13 cellular contexts compared by ENCODE assay signal in the genomic region with DNA sequence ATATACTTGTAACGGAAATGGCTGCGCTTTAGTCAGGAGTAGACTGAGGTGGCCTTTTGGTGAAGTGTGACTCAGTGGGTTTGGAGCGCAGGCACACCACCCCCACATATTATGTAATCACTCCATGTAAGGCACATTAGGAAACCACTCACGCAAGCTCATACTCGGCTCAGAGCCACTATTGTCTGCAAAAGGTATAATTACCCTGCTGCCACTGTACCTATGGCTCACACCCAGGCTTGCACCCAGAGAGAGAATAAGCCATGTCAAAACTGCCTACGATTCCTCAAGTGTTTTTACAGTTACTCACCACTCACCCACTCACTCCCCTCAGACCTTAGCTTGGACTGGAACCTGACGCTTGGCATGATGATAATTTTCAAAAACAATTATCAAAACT.
DNase-seq lines count a peak whose midpoint lies in the region; ATAC-seq and TF ChIP-seq lines count a peak whose summit lies in the region.
"Had no signal": no experiment of that assay in that cellular context is flagged by ENCODE, and none has a peak within 500 bp of the region (broad histone marks: within the 10 kb centered on the region; RNA-seq: fewer than 3 reads in every experiment).

No MANE protein-coding gene starts in this region.

- CTCF ChIA-PET in AG04450 (lab: Charles Lee) (no interaction called here), IMR-90 (lab: Yijun Ruan, JAX) (interaction anchor here (0.7 kb wide), 1 partner anchor 1187 kb away, joined by 5 read pairs; no protein-coding TSS in a partner anchor)

- H2BK15ac ChIP-seq in IMR-90 (ENCODE audit: low read depth, low read length), result no peak overlapping the region

- H3K27ac ChIP-seq in AG04450 (ENCODE audit: low read depth, low read length) (peak overlapping the region; percentile 59), IMR-90 (ENCODE audit: insufficient read depth, low read length) (no peak overlapping the region), brain microvascular endothelial cell (peak overlapping the region; percentile 47), aorta (ENCODE audit: low read depth in 1 of 2, low read length in 2 of 2) (no peak overlapping the region)
- H3K27ac ChIP-seq: BLaER1 treated with 17β-estradiol and CSF1 and Interleukin-3, amounts not matched to agents 10 nM and 100 nM; tibial artery had no signal

- H4K91ac ChIP-seq in IMR-90 (ENCODE audit: insufficient read depth, low read depth, low read length), result no peak overlapping the region

- no peaks in the 10 kb centered on the region for H3K79me1 ChIP-seq in IMR-90 (ENCODE audit: low read depth in 1 of 2, low read length in 2 of 2)

- in situ Hi-C loops in IMR-90 (cut with MboI; ENCODE audit: low sequenced_read_pairs) (no loop called here), brain microvascular endothelial cell (cut with HindIII; ENCODE audit: low pct_ligation_motif_present, low sequenced_read_pairs) (no loop called here)

- TF ChIP-seq CTCF in AG04450 (IDR thresholded peaks at IDR 0.05; ENCODE audit: low read depth, low read length), result no peak
- TF ChIP-seq CTCF in IMR-90 (conservative IDR thresholded peaks at IDR 0.05; ENCODE audit: low read depth, low read length), result no peak
- no peak for TF ChIP-seq CTCF in brain microvascular endothelial cell (IDR thresholded peaks at IDR 0.05; ENCODE audit: low read depth, low read length, missing control alignments)
- TF ChIP-seq CTCF in kidney epithelial cell (IDR thresholded peaks at IDR 0.05; ENCODE audit: insufficient read depth, low read length, poor library complexity, severe bottlenecking), result no peak

- H4K5ac ChIP-seq in IMR-90 (ENCODE audit: low read depth, low read length), result peak overlapping the region; percentile 20; the same call in 1 of the 2 replicates

- no peak overlapping the region for H3K4me3 ChIP-seq in AG04450 (ENCODE audit: low read depth, low read length)
- H3K4me3 ChIP-seq in IMR-90 (ENCODE audit: insufficient read depth, low read depth, low read length), result no peak overlapping the region
- no peak overlapping the region for H3K4me3 ChIP-seq in brain microvascular endothelial cell (ENCODE audit: low read depth, low read length)
- H3K4me3 ChIP-seq in kidney epithelial cell (ENCODE audit: low read depth, low read length), result no peak overlapping the region
- no peak overlapping the region for H3K4me3 ChIP-seq in aorta (ENCODE audit: low read length in 2 of 2)
- H3K4me3 ChIP-seq: BLaER1 treated with 17β-estradiol and CSF1 and Interleukin-3, amounts not matched to agents 10 nM and 100 nM; tibial artery had no signal

- DNase-seq in AG04450 (ENCODE audit: low read depth, low spot score), result peak; percentile 54
- peak; percentile 85 for DNase-seq in IMR-90
- peak; percentile 93 for DNase-seq in brain microvascular endothelial cell
- peak; percentile 70 for DNase-seq in kidney epithelial cell (ENCODE audit: low read depth)
- DNase-seq in aorta, result no peak
- no peak for DNase-seq in activated naive CD4-positive, alpha-beta T cell treated with Interleukin-2 at 50 U/mL for 16 hours
- DNase-seq in NCI-H2196 treated with DMSO at 0.1 percent for 48 hours (lab: John Stamatoyannopoulos, UW; ENCODE audit: unreplicated experiment), result no peak
- DNase-seq: activated CD8-positive, alpha-beta T cell treated with anti-CD3 and anti-CD28 coated beads, Interleukin-2, amount 10 ng/mL, durations not matched to agents 7 days and 5 days; GF-D8; NCI-H1694; tibial artery had no signal

- H4K8ac ChIP-seq in IMR-90 (ENCODE audit: low read depth in 2 of 2, low read length in 2 of 2), result peak overlapping the region in 1 of 2 experiments; percentile 24; a peak in 1 of 4 replicates

- peak overlapping the region; percentile 11; the same call in 1 of the 2 replicates for H2BK120ac ChIP-seq in IMR-90 (ENCODE audit: low read depth, low read length)

- no peak overlapping the region for H3K4me2 ChIP-seq in IMR-90 (ENCODE audit: low read depth, low read length)
- H3K4me2 ChIP-seq: BLaER1 treated with 17β-estradiol and CSF1 and Interleukin-3, amounts not matched to agents 10 nM and 100 nM had no signal

- ATAC-seq in IMR-90 (ENCODE audit: low read depth) (peak; percentile 64), aorta (ENCODE audit: low FRiP score) (no peak), GM21526 (IDR thresholded peaks at IDR 0.05; ENCODE audit: low FRiP score, unreplicated experiment) (no peak)
- ATAC-seq: activated CD8-positive, alpha-beta T cell treated with anti-CD3 and anti-CD28 coated beads, Interleukin-2, amount 10 ng/mL, durations not matched to agents 7 days and 5 days had no signal

- no peaks in the 10 kb centered on the region for H3K36me3 ChIP-seq in IMR-90 (ENCODE audit: control insufficient read depth, insufficient read depth, low read length)
- no peaks in the 10 kb centered on the region for H3K36me3 ChIP-seq in brain microvascular endothelial cell (replicated peaks)
- H3K36me3 ChIP-seq in kidney epithelial cell (ENCODE audit: control insufficient read depth, insufficient read depth, low read length), result no peaks in the 10 kb centered on the region
- H3K36me3 ChIP-seq in aorta (ENCODE audit: control insufficient read depth in 1 of 2, insufficient read depth in 2 of 2, low read length in 1 of 2), result no peaks in the 10 kb centered on the region
- H3K36me3 ChIP-seq: BLaER1 treated with 17β-estradiol and CSF1 and Interleukin-3, amounts not matched to agents 10 nM and 100 nM; tibial artery had no signal

- H3K18ac ChIP-seq in IMR-90 (ENCODE audit: low read depth, low read length), result no peak overlapping the region

- no peak overlapping the region for H3K14ac ChIP-seq in IMR-90 (replicated peaks; ENCODE audit: low read depth, low read length)

- BruUV-seq in IMR-90 (replicated peaks; lab: Mats Ljungman, UMichigan), result no TSS peak

- intact Hi-C loops in IMR-90 (cut with micrococcal nuclease), result no loop called here
- intact Hi-C loops in aorta (cut with DNase I), result no loop called here

- H2BK5ac ChIP-seq in IMR-90 (ENCODE audit: low read depth, low read length, poor library complexity, severe bottlenecking), result no peak overlapping the region

- TF ChIP-seq POLR2A in IMR-90 (IDR thresholded peaks at IDR 0.05; ENCODE audit: low read depth, low read length), result no peak

- peak overlapping the region; percentile 20 for H2BK20ac ChIP-seq in IMR-90 (ENCODE audit: low read depth, low read length)

- H3K27me3 ChIP-seq in AG04450 (ENCODE audit: control insufficient read depth, insufficient read depth, low read length) (no peaks in the 10 kb centered on the region), IMR-90 (ENCODE audit: control insufficient read depth, insufficient read depth, low read length) (no peaks in the 10 kb centered on the region), brain microvascular endothelial cell (replicated peaks) (no peaks in the 10 kb centered on the region), kidney epithelial cell (ENCODE audit: control insufficient read depth, insufficient read depth, low read length) (no peaks in the 10 kb centered on the region), aorta (ENCODE audit: control insufficient read depth in 1 of 2, insufficient read depth in 2 of 2, low read length in 1 of 2) (no peaks in the 10 kb centered on the region)
- H3K27me3 ChIP-seq: BLaER1 treated with 17β-estradiol and CSF1 and Interleukin-3, amounts not matched to agents 10 nM and 100 nM; tibial artery had no signal

- H3K23ac ChIP-seq in IMR-90 (ENCODE audit: low read depth, low read length), result no peak overlapping the region

- no peak for TF ChIP-seq RAD21 in IMR-90 (IDR thresholded peaks at IDR 0.05; ENCODE audit: low read length)

- no peak overlapping the region for H3K56ac ChIP-seq in IMR-90 (ENCODE audit: extremely low read depth, insufficient read depth, low read length)

- H4K20me1 ChIP-seq in IMR-90 (ENCODE audit: insufficient read depth, low read length), result no peaks in the 10 kb centered on the region
- H4K20me1 ChIP-seq: BLaER1 treated with 17β-estradiol and CSF1 and Interleukin-3, amounts not matched to agents 10 nM and 100 nM had no signal

- WGBS in IMR-90 (ENCODE audit: extremely low coverage in 2 of 2, insufficient read length in 1 of 2), 2 experiments, result 20% methylated on average over 1 of the region's 7 CpGs; no CpG with 5 or more reads in 1 of the 2 experiments
- WGBS in aorta, 2 donors, result 73 to 75% methylated on average over 7 of the region's 7 CpGs

- H2AFZ ChIP-seq in IMR-90 (replicated peaks; ENCODE audit: low read length, poor library complexity), result peak overlapping the region; percentile 35

- H3K4ac ChIP-seq in IMR-90 (ENCODE audit: low read depth, low read length), result peak overlapping the region; percentile 33

- H3K4me1 ChIP-seq in IMR-90 (ENCODE audit: control insufficient read depth, insufficient read depth, low read length) (peaks cover 2% of the 10 kb centered on the region; the same call in 1 of the 2 replicates), aorta (ENCODE audit: control insufficient read depth in 1 of 2, insufficient read depth in 2 of 2, low read length in 2 of 2) (no peaks in the 10 kb centered on the region)
- H3K4me1 ChIP-seq: BLaER1 treated with 17β-estradiol and CSF1 and Interleukin-3, amounts not matched to agents 10 nM and 100 nM; tibial artery had no signal

- H3K9me1 ChIP-seq in IMR-90 (ENCODE audit: insufficient read depth, low read length), result 0 out of 2 replicates have a peak, but pooled peaks cover 6% of the 10 kb centered on the region

- H3K9me3 ChIP-seq in AG04450 (ENCODE audit: control insufficient read depth, insufficient read depth, low read length), result no peaks in the 10 kb centered on the region
- no peaks in the 10 kb centered on the region for H3K9me3 ChIP-seq in IMR-90 (ENCODE audit: control insufficient read depth, insufficient read depth, low read length)
- H3K9me3 ChIP-seq in aorta (ENCODE audit: control insufficient read depth, low read length), result no peaks in the 10 kb centered on the region
- H3K9me3 ChIP-seq: BLaER1 treated with 17β-estradiol and CSF1 and Interleukin-3, amounts not matched to agents 10 nM and 100 nM; tibial artery had no signal

- H3K9ac ChIP-seq in IMR-90 (ENCODE audit: low read depth, low read length), result no peak overlapping the region
- H3K9ac ChIP-seq: BLaER1 treated with 17β-estradiol and CSF1 and Interleukin-3, amounts not matched to agents 10 nM and 100 nM had no signal

- H2AK9ac ChIP-seq in IMR-90 (replicated peaks; ENCODE audit: low read depth, low read length, poor library complexity), result no peak overlapping the region

- H2AK5ac ChIP-seq in IMR-90 (ENCODE audit: low read depth, low read length), result no peak overlapping the region; the same call in 1 of the 2 replicates

- dilution Hi-C loops in IMR-90 (cut with HindIII; ENCODE audit: low sequenced_read_pairs, unreplicated experiment), result no loop called here

- POLR2A ChIA-PET in AG04450 (lab: Yijun Ruan, JAX), result no interaction called here
- POLR2A ChIA-PET in IMR-90 (lab: Charles Lee; ENCODE audit: unreplicated experiment), result no interaction called here

TF ChIP-seq in IMR-90, 13 proteins besides CTCF, POLR2A, EP300 and RAD21:
- TF ChIP-seq BHLHE40 (IDR thresholded peaks at IDR 0.05; ENCODE audit: low read depth, low read length) (0 out of 2 replicates have a peak, but pooled peaks have one; percentile 4), MXI1 (IDR thresholded peaks at IDR 0.05; ENCODE audit: borderline replicate concordance, low read depth, low read length) (no peak), SMC3 (IDR thresholded peaks at IDR 0.05; ENCODE audit: low read depth, low read length) (no peak), RFX5 (IDR thresholded peaks at IDR 0.05; ENCODE audit: low read depth, low read length) (no peak), CEBPB (IDR thresholded peaks at IDR 0.05; ENCODE audit: low read depth, low read length) (peak; percentile 54)

Comparison
In these comparisons a context has a peak if more than half of its experiments do, and no peak if none do; other contexts are left out.
1. DNase-seq: peak in AG04450 (single experiment), IMR-90 (single experiment), brain microvascular endothelial cell (single experiment) and kidney epithelial cell (single experiment); none in aorta (0 of 2), activated naive CD4-positive, alpha-beta T cell treated with Interleukin-2 at 50 U/mL for 16 hours (single experiment) and NCI-H2196 treated with DMSO at 0.1 percent for 48 hours (single experiment).
2. H3K27ac ChIP-seq: peak in AG04450 (single experiment) and brain microvascular endothelial cell (single experiment); none in IMR-90 (single experiment) and aorta (0 of 2).